1 cellular context compared by ENCODE assay signal in genomic region chr6:43848992-43849391, GRCh38.
TF ChIP-seq lines count a peak whose summit lies in the region.

No MANE protein-coding gene starts in this region.

TF ChIP-seq in HepG2, 621 proteins besides CTCF, POLR2A, EP300 and RAD21 (continued from another document and continues in another):
- TF ChIP-seq ZNF281 (CRISPR knock-in tag; IDR thresholded peaks at IDR 0.05; ENCODE audit: borderline replicate concordance) (peak; percentile 12; the same call in 1 of the 2 replicates), FOSL2 (CRISPR knock-in tag; IDR thresholded peaks at IDR 0.05) (peak; percentile 59), ZNF350 (CRISPR knock-in tag; IDR thresholded peaks at IDR 0.05; ENCODE audit: borderline replicate concordance, low read depth) (no peak), IKZF5 (CRISPR knock-in tag; IDR thresholded peaks at IDR 0.05) (peak; percentile 22; the same call in 1 of the 2 replicates), STAG1 (CRISPR knock-in tag; IDR thresholded peaks at IDR 0.05) (peak; percentile 22), PRPF4 (IDR thresholded peaks at IDR 0.05; ENCODE audit: low read depth, low read length, poor library complexity, severe bottlenecking) (no peak), POLR2AphosphoS5 (IDR thresholded peaks at IDR 0.05; ENCODE audit: low read depth, low read length) (no peak), ZNF264 (CRISPR knock-in tag; IDR thresholded peaks at IDR 0.05) (peak; percentile 47; the same call in 1 of the 2 replicates), ZNF18 (CRISPR knock-in tag; IDR thresholded peaks at IDR 0.05; ENCODE audit: insufficient replicate concordance) (peak; percentile 33), ZZZ3 (CRISPR knock-in tag; IDR thresholded peaks at IDR 0.05; ENCODE audit: borderline replicate concordance) (no peak), CREM (IDR thresholded peaks at IDR 0.05) (no peak), CREM (CRISPR knock-in tag; IDR thresholded peaks at IDR 0.05) (no peak), HDAC1 (CRISPR knock-in tag; IDR thresholded peaks at IDR 0.05) (peak; percentile 56; the same call in 1 of the 2 replicates), HNF4A (CRISPR knock-in tag; IDR thresholded peaks at IDR 0.05) (peak; percentile 46; the same call in 1 of the 2 replicates), ISL2 (CRISPR knock-in tag; IDR thresholded peaks at IDR 0.05) (peak; percentile 29; the same call in 1 of the 2 replicates), POGZ (CRISPR knock-in tag; IDR thresholded peaks at IDR 0.05) (0 out of 2 replicates have a peak, but pooled peaks have one; percentile 45), FOXK1 (CRISPR knock-in tag; IDR thresholded peaks at IDR 0.05; ENCODE audit: borderline replicate concordance, low read depth) (peak; percentile 61; the same call in 1 of the 2 replicates), NRL (CRISPR knock-in tag; IDR thresholded peaks at IDR 0.05; ENCODE audit: borderline replicate concordance) (no peak), ZNF670 (CRISPR knock-in tag; IDR thresholded peaks at IDR 0.05; ENCODE audit: borderline replicate concordance) (no peak), SNAI1 (CRISPR knock-in tag; IDR thresholded peaks at IDR 0.05; ENCODE audit: borderline replicate concordance) (no peak), RARA (CRISPR knock-in tag; IDR thresholded peaks at IDR 0.05) (peak; percentile 70), BCLAF1 (IDR thresholded peaks at IDR 0.05) (no peak), KDM3A (CRISPR knock-in tag; IDR thresholded peaks at IDR 0.05; ENCODE audit: low read depth) (0 out of 2 replicates have a peak, but pooled peaks have one; percentile 27), ZNF891 (CRISPR knock-in tag; IDR thresholded peaks at IDR 0.05) (0 out of 2 replicates have a peak, but pooled peaks have one; percentile 48), ZNF569 (CRISPR knock-in tag; IDR thresholded peaks at IDR 0.05; ENCODE audit: borderline replicate concordance) (no peak), MAF1 (CRISPR knock-in tag; IDR thresholded peaks at IDR 0.05; ENCODE audit: borderline replicate concordance) (0 out of 2 replicates have a peak, but pooled peaks have one; percentile 45), HOXA3 (CRISPR knock-in tag; IDR thresholded peaks at IDR 0.05) (peak; percentile 83), ZSCAN29 (CRISPR knock-in tag; conservative IDR thresholded peaks at IDR 0.05) (no peak), FOXA1 (IDR thresholded peaks at IDR 0.05) (no peak), FOXA1 (CRISPR knock-in tag; IDR thresholded peaks at IDR 0.05) (peak; percentile 94), FOXJ3 (CRISPR knock-in tag; IDR thresholded peaks at IDR 0.05; ENCODE audit: borderline replicate concordance) (peak; percentile 67; the same call in 1 of the 2 replicates), ZNF775 (CRISPR knock-in tag; IDR thresholded peaks at IDR 0.05; ENCODE audit: borderline replicate concordance) (no peak), GLMP (CRISPR knock-in tag; IDR thresholded peaks at IDR 0.05; ENCODE audit: borderline replicate concordance) (no peak), NCOA2 (CRISPR knock-in tag; IDR thresholded peaks at IDR 0.05) (peak; percentile 79), ZNF788 (CRISPR knock-in tag; IDR thresholded peaks at IDR 0.05; ENCODE audit: borderline replicate concordance) (peak; percentile 72; the same call in 1 of the 2 replicates), RBM22 (optimal IDR thresholded peaks at IDR 0.05; ENCODE audit: low read length) (no peak), CEBPG (CRISPR knock-in tag; IDR thresholded peaks at IDR 0.05) (peak; percentile 60; the same call in 1 of the 2 replicates), ZNF724P (CRISPR knock-in tag; IDR thresholded peaks at IDR 0.05; ENCODE audit: borderline replicate concordance) (no peak), ZNF747 (CRISPR knock-in tag; IDR thresholded peaks at IDR 0.05; ENCODE audit: borderline replicate concordance) (no peak), FOXO1 (CRISPR knock-in tag; IDR thresholded peaks at IDR 0.05) (peak; percentile 77), ZNF276 (CRISPR knock-in tag; IDR thresholded peaks at IDR 0.05; ENCODE audit: low read depth) (no peak), HOXA9 (CRISPR knock-in tag; IDR thresholded peaks at IDR 0.05; ENCODE audit: borderline replicate concordance) (no peak), MIXL1 (CRISPR knock-in tag; IDR thresholded peaks at IDR 0.05) (peak; percentile 77; the same call in 1 of the 2 replicates), HIC2 (CRISPR knock-in tag; IDR thresholded peaks at IDR 0.05; ENCODE audit: low read depth) (peak; percentile 86; the same call in 1 of the 2 replicates), CEBPZ (IDR thresholded peaks at IDR 0.05; ENCODE audit: low read length) (no peak), HDAC2 (CRISPR knock-in tag; IDR thresholded peaks at IDR 0.05) (peak; percentile 81; the same call in 1 of the 2 replicates), ZNF446 (CRISPR knock-in tag; IDR thresholded peaks at IDR 0.05) (no peak), ZNF44 (CRISPR knock-in tag; IDR thresholded peaks at IDR 0.05) (no peak), TEF (CRISPR knock-in tag; IDR thresholded peaks at IDR 0.05) (no peak), ZNF850 (CRISPR knock-in tag; conservative IDR thresholded peaks at IDR 0.05) (no peak), HNRNPUL1 (IDR thresholded peaks at IDR 0.05; ENCODE audit: low read depth, low read length) (no peak)
